In genomic region chr6:92026878-92027277, GRCh38 we compare ENCODE assay signal across 1 cellular context.
TF ChIP-seq lines count a peak whose summit lies in the region.

No MANE protein-coding gene starts in this region.

TF ChIP-seq in K562, 482 proteins besides CTCF, POLR2A, EP300 and RAD21 (continued from another document):
- no peak for TF ChIP-seq BCLAF1 (IDR thresholded peaks at IDR 0.05; ENCODE audit: borderline replicate concordance in 1 of 2, control insufficient read depth in 1 of 2, low read depth in 2 of 2, low read length in 1 of 2)
